1 cellular context compared by ENCODE assay signal in the genomic region with DNA sequence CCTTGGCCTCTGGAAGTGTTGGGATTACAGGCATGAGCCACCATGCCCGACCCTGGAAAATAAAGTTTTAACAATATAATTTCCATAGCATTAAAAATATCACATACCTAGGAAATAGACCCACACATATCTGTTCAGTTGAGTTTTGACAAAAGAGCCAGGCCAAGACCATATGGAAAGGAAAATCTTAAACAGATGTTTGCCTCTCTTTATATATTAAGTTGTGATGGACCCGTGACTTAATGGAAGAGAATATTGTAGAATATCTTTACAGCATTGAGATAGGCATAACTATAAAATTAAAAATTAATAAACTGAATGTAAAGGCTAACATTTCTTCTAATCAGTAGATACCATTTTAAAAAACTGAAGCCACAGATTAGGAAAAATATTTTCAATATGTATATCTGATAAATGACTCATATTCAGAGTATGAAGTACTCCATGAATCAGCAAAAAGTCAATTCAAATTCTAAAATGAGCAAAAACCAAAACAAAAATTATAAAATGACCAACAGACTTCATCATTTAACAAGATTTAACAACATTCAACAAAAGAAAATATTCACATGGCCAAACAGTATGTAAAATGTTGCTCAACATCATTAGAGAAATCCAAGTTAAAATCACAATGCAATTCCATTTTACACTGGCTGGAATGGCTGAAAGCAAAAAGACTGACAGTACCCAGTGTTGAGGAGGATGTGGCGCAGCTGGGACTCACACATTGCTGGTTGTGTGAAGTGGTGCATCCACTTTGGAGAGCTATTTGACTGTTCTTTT.
A peak's percentile ranks its signal among the peaks of the same experiment; 100 is the strongest.
TF ChIP-seq lines count a peak whose summit lies in the region.

No MANE protein-coding gene starts in this region.

TF ChIP-seq in K562, 482 proteins besides CTCF, POLR2A, EP300 and RAD21 (continued from another document and continues in another):
- no peak for TF ChIP-seq BRCA1 (IDR thresholded peaks at IDR 0.05)
- no peak for TF ChIP-seq BRCA1 (CRISPR knock-in tag; IDR thresholded peaks at IDR 0.05)
- peak; percentile 71 for TF ChIP-seq SMARCE1 (IDR thresholded peaks at IDR 0.05)
- TF ChIP-seq ZNF431 (CRISPR knock-in tag; IDR thresholded peaks at IDR 0.05), result no peak
- TF ChIP-seq TRIM24 (IDR thresholded peaks at IDR 0.05), result 0 out of 4 replicates have a peak, but pooled peaks of 1 of the 2 experiments have one; percentile 14
- no peak for TF ChIP-seq ZNF584 (CRISPR knock-in tag; IDR thresholded peaks at IDR 0.05; ENCODE audit: low read depth)
- TF ChIP-seq ESRRA (IDR thresholded peaks at IDR 0.05; ENCODE audit: borderline replicate concordance, low read depth), result no peak
- TF ChIP-seq, protein P1, sequence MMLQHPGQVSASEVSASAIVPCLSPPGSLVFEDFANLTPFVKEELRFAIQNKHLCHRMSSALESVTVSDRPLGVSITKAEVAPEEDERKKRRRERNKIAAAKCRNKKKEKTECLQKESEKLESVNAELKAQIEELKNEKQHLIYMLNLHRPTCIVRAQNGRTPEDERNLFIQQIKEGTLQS (IDR thresholded peaks at IDR 0.05), result peak; percentile 75
- TF ChIP-seq, protein P1 (CRISPR knock-in tag; conservative IDR thresholded peaks at IDR 0.05), result no peak
- TF ChIP-seq ZFP30 (CRISPR knock-in tag; IDR thresholded peaks at IDR 0.05; ENCODE audit: borderline replicate concordance), result no peak
- no peak for TF ChIP-seq HDAC3 (IDR thresholded peaks at IDR 0.05; ENCODE audit: borderline replicate concordance, partially characterized antibody)
- no peak for TF ChIP-seq XRCC4 (IDR thresholded peaks at IDR 0.05; ENCODE audit: extremely low read depth, insufficient read depth, insufficient read length)
- TF ChIP-seq U2AF1 (optimal IDR thresholded peaks at IDR 0.05; ENCODE audit: low read depth, low read length), result no peak
- TF ChIP-seq ZNF77 (CRISPR knock-in tag; IDR thresholded peaks at IDR 0.05), result no peak
- TF ChIP-seq, protein P2, sequence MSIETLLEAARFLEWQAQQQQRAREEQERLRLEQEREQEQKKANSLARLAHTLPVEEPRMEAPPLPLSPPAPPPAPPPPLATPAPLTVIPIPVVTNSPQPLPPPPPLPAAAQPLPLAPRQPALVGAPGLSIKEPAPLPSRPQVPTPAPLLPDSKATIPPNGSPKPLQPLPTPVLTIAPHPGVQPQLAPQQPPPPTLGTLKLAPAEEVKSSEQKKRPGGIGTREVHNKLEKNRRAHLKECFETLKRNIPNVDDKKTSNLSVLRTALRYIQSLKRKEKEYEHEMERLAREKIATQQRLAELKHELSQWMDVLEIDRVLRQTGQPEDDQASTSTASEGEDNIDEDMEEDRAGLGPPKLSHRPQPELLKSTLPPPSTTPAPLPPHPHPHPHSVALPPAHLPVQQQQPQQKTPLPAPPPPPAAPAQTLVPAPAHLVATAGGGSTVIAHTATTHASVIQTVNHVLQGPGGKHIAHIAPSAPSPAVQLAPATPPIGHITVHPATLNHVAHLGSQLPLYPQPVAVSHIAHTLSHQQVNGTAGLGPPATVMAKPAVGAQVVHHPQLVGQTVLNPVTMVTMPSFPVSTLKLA (conservative IDR thresholded peaks at IDR 0.05), result no peak
- no peak for TF ChIP-seq RBM34 (IDR thresholded peaks at IDR 0.05; ENCODE audit: borderline replicate concordance, insufficient read depth, low read length)
- no peak for TF ChIP-seq POLR2G (IDR thresholded peaks at IDR 0.05; ENCODE audit: low read depth, low read length)
- TF ChIP-seq ZNF146 (CRISPR knock-in tag; IDR thresholded peaks at IDR 0.05; ENCODE audit: unreplicated experiment), result no peak
- TF ChIP-seq MAFF (IDR thresholded peaks at IDR 0.05; ENCODE audit: low read length), result peak; percentile 70; the same call in 1 of the 2 replicates
- TF ChIP-seq ZNF830 (CRISPR knock-in tag; IDR thresholded peaks at IDR 0.05), result no peak
- TF ChIP-seq BRD4 (IDR thresholded peaks at IDR 0.05), result no peak
- no peak for TF ChIP-seq ARID2 (IDR thresholded peaks at IDR 0.05)
- no peak for TF ChIP-seq ZNF444 (CRISPR knock-in tag; IDR thresholded peaks at IDR 0.05)
- TF ChIP-seq THRAP3 (IDR thresholded peaks at IDR 0.05; ENCODE audit: borderline replicate concordance), result no peak
- TF ChIP-seq, protein P3, sequence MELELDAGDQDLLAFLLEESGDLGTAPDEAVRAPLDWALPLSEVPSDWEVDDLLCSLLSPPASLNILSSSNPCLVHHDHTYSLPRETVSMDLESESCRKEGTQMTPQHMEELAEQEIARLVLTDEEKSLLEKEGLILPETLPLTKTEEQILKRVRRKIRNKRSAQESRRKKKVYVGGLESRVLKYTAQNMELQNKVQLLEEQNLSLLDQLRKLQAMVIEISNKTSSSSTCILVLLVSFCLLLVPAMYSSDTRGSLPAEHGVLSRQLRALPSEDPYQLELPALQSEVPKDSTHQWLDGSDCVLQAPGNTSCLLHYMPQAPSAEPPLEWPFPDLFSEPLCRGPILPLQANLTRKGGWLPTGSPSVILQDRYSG (tag; conservative IDR thresholded peaks at IDR 0.05; ENCODE audit: low read depth), result no peak
- TF ChIP-seq SRSF7 (optimal IDR thresholded peaks at IDR 0.05; ENCODE audit: low read depth, low read length), result no peak
- TF ChIP-seq, protein P4, sequence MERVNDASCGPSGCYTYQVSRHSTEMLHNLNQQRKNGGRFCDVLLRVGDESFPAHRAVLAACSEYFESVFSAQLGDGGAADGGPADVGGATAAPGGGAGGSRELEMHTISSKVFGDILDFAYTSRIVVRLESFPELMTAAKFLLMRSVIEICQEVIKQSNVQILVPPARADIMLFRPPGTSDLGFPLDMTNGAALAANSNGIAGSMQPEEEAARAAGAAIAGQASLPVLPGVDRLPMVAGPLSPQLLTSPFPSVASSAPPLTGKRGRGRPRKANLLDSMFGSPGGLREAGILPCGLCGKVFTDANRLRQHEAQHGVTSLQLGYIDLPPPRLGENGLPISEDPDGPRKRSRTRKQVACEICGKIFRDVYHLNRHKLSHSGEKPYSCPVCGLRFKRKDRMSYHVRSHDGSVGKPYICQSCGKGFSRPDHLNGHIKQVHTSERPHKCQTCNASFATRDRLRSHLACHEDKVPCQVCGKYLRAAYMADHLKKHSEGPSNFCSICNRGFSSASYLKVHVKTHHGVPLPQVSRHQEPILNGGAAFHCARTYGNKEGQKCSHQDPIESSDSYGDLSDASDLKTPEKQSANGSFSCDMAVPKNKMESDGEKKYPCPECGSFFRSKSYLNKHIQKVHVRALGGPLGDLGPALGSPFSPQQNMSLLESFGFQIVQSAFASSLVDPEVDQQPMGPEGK (CRISPR knock-in tag; IDR thresholded peaks at IDR 0.05; ENCODE audit: borderline replicate concordance), result no peak
- TF ChIP-seq PPARD (CRISPR knock-in tag; IDR thresholded peaks at IDR 0.05), result no peak
- no peak for TF ChIP-seq ZNF347 (CRISPR knock-in tag; IDR thresholded peaks at IDR 0.05; ENCODE audit: low read depth)
- peak; percentile 52; the same call in 1 of the 2 replicates for TF ChIP-seq JUND (IDR thresholded peaks at IDR 0.05; ENCODE audit: borderline replicate concordance, low read depth, low read length)
- peak; percentile 53; the same call in 1 of the 3 replicates for TF ChIP-seq JUND (tag; IDR thresholded peaks at IDR 0.05; ENCODE audit: borderline replicate concordance, low read depth, low read length)
- no peak for TF ChIP-seq PTTG1 (tag; IDR thresholded peaks at IDR 0.05; ENCODE audit: low read depth)
- TF ChIP-seq SP2 (IDR thresholded peaks at IDR 0.05; ENCODE audit: extremely low read depth, low read depth, low read length, poor library complexity, severe bottlenecking), result no peak
- no peak for TF ChIP-seq PURB (CRISPR knock-in tag; IDR thresholded peaks at IDR 0.05; ENCODE audit: low read depth)
- TF ChIP-seq, protein P5, sequence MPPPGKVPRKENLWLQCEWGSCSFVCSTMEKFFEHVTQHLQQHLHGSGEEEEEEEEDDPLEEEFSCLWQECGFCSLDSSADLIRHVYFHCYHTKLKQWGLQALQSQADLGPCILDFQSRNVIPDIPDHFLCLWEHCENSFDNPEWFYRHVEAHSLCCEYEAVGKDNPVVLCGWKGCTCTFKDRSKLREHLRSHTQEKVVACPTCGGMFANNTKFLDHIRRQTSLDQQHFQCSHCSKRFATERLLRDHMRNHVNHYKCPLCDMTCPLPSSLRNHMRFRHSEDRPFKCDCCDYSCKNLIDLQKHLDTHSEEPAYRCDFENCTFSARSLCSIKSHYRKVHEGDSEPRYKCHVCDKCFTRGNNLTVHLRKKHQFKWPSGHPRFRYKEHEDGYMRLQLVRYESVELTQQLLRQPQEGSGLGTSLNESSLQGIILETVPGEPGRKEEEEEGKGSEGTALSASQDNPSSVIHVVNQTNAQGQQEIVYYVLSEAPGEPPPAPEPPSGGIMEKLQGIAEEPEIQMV (tag; conservative IDR thresholded peaks at IDR 0.05; ENCODE audit: low read depth), result no peak
- no peak for TF ChIP-seq KAT8 (IDR thresholded peaks at IDR 0.05; ENCODE audit: low read depth)
- TF ChIP-seq PHB (CRISPR knock-in tag; IDR thresholded peaks at IDR 0.05), result no peak
- TF ChIP-seq TOE1 (IDR thresholded peaks at IDR 0.05; ENCODE audit: borderline replicate concordance), result no peak
- no peak for TF ChIP-seq TOE1 (CRISPR knock-in tag; IDR thresholded peaks at IDR 0.05; ENCODE audit: borderline replicate concordance, low read depth)
- no peak for TF ChIP-seq RCOR1 (IDR thresholded peaks at IDR 0.05; ENCODE audit: borderline replicate concordance in 1 of 2, low read depth in 2 of 2, low read length in 2 of 2)
- TF ChIP-seq ZNF695 (CRISPR knock-in tag; IDR thresholded peaks at IDR 0.05), result no peak
- no peak for TF ChIP-seq U2AF2 (optimal IDR thresholded peaks at IDR 0.05; ENCODE audit: low read depth, low read length)
- TF ChIP-seq CAMTA2 (CRISPR knock-in tag; conservative IDR thresholded peaks at IDR 0.05), result no peak
- no peak for TF ChIP-seq HCFC1 (IDR thresholded peaks at IDR 0.05; ENCODE audit: low read depth, low read length)
- TF ChIP-seq DNMT1 (IDR thresholded peaks at IDR 0.05), result no peak
- peak; percentile 35; the same call in 1 of the 2 replicates for TF ChIP-seq EP400 (IDR thresholded peaks at IDR 0.05)
- TF ChIP-seq, protein P6, sequence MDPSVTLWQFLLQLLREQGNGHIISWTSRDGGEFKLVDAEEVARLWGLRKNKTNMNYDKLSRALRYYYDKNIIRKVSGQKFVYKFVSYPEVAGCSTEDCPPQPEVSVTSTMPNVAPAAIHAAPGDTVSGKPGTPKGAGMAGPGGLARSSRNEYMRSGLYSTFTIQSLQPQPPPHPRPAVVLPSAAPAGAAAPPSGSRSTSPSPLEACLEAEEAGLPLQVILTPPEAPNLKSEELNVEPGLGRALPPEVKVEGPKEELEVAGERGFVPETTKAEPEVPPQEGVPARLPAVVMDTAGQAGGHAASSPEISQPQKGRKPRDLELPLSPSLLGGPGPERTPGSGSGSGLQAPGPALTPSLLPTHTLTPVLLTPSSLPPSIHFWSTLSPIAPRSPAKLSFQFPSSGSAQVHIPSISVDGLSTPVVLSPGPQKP (CRISPR knock-in tag; IDR thresholded peaks at IDR 0.05), result no peak
- peak; percentile 88 for TF ChIP-seq FOSL1 (tag; conservative IDR thresholded peaks at IDR 0.05)
- TF ChIP-seq, protein P7, sequence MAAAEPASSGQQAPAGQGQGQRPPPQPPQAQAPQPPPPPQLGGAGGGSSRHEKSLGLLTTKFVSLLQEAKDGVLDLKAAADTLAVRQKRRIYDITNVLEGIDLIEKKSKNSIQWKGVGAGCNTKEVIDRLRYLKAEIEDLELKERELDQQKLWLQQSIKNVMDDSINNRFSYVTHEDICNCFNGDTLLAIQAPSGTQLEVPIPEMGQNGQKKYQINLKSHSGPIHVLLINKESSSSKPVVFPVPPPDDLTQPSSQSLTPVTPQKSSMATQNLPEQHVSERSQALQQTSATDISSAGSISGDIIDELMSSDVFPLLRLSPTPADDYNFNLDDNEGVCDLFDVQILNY (CRISPR knock-in tag; IDR thresholded peaks at IDR 0.05), result no peak
- peak; percentile 43; the same call in 1 of the 2 replicates for TF ChIP-seq SMARCA4 (IDR thresholded peaks at IDR 0.05)
- TF ChIP-seq ZNF3 (CRISPR knock-in tag; IDR thresholded peaks at IDR 0.05), result no peak
- no peak for TF ChIP-seq POLR3G (IDR thresholded peaks at IDR 0.05; ENCODE audit: extremely low read depth, insufficient read length, insufficient replicate concordance)
- TF ChIP-seq C11orf30 (IDR thresholded peaks at IDR 0.05; ENCODE audit: low read depth), result peak; percentile 93
- TF ChIP-seq ZBTB17 (CRISPR knock-in tag; IDR thresholded peaks at IDR 0.05), result no peak
- TF ChIP-seq ZNF174 (CRISPR knock-in tag; IDR thresholded peaks at IDR 0.05), result no peak
- TF ChIP-seq ADNP (tag; IDR thresholded peaks at IDR 0.05), result no peak; the same call in 1 of the 2 replicates
- TF ChIP-seq MTA3 (IDR thresholded peaks at IDR 0.05; ENCODE audit: borderline replicate concordance), result no peak
- TF ChIP-seq, protein P8, sequence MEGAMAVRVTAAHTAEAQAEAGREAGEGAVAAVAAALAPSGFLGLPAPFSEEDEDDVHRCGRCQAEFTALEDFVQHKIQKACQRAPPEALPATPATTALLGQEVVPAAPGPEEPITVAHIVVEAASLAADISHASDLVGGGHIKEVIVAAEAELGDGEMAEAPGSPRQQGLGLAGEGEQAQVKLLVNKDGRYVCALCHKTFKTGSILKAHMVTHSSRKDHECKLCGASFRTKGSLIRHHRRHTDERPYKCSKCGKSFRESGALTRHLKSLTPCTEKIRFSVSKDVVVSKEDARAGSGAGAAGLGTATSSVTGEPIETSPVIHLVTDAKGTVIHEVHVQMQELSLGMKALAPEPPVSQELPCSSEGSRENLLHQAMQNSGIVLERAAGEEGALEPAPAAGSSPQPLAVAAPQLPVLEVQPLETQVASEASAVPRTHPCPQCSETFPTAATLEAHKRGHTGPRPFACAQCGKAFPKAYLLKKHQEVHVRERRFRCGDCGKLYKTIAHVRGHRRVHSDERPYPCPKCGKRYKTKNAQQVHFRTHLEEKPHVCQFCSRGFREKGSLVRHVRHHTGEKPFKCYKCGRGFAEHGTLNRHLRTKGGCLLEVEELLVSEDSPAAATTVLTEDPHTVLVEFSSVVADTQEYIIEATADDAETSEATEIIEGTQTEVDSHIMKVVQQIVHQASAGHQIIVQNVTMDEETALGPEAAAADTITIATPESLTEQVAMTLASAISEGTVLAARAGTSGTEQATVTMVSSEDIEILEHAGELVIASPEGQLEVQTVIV (CRISPR knock-in tag; IDR thresholded peaks at IDR 0.05; ENCODE audit: borderline replicate concordance), result no peak
- TF ChIP-seq, protein P9, sequence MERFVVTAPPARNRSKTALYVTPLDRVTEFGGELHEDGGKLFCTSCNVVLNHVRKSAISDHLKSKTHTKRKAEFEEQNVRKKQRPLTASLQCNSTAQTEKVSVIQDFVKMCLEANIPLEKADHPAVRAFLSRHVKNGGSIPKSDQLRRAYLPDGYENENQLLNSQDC (CRISPR knock-in tag; IDR thresholded peaks at IDR 0.05), result no peak
- TF ChIP-seq HDAC1 (IDR thresholded peaks at IDR 0.05), result no peak
- TF ChIP-seq HMGN3 (IDR thresholded peaks at IDR 0.05; ENCODE audit: borderline replicate concordance, extremely low read depth, insufficient read length, low read depth, low read length), result no peak
- TF ChIP-seq KLF6 (CRISPR knock-in tag; IDR thresholded peaks at IDR 0.05; ENCODE audit: borderline replicate concordance), result no peak
- TF ChIP-seq PHTF2 (CRISPR knock-in tag; IDR thresholded peaks at IDR 0.05), result no peak
- no peak for TF ChIP-seq ZBTB8A (IDR thresholded peaks at IDR 0.05; ENCODE audit: partially characterized antibody)
- no peak for TF ChIP-seq DACH1 (IDR thresholded peaks at IDR 0.05; ENCODE audit: partially characterized antibody)
- no peak for TF ChIP-seq SPI1 (IDR thresholded peaks at IDR 0.05; ENCODE audit: borderline replicate concordance, low read depth, low read length)
